ENCODE assay signal across 13 cellular contexts in the genomic region with DNA sequence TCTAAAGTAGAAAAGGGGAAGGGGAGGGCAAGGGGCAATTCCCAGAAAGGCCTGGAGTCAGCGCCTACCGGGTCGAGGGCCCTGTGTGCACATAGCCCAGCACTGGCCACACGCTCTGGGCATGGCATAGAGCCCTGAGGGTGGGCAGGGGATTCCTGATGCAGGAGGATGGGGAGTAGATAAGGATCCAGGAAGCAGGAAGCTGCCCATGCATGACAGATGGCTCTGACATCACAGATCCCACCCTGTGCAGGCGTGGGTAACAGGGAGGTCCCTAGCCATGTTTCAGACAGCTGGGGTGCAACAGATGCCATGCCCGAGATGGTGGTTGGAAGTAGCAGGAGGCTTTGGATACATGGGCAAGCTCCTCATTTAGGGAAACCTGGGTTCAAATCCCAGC.
"Had no signal": no experiment of that assay in that cellular context is flagged by ENCODE, and none has a peak within 500 bp of the region (broad histone marks: within the 10 kb centered on the region; RNA-seq: fewer than 3 reads in every experiment).

No MANE protein-coding gene starts in this region.

- DNase-seq: activated CD4-positive, alpha-beta T cell treated with anti-CD3 and anti-CD28 coated beads, Interleukin-2, amount 50 U/mL, for 1 hour; activated CD4-positive, CD25-positive, alpha-beta regulatory T cell; activated effector memory CD4-positive, alpha-beta T cell treated with Interleukin-2 at 50 U/mL for 16 hours; activated T-cell treated with anti-CD3 and anti-CD28 coated beads, Interleukin-2, amount 50 U/mL, for 24 hours; amniotic stem cell; brain microvascular endothelial cell; dermis blood vessel endothelial cell; left lung; mesenchymal stem cell; pancreas; retina; stimulated activated CD4-positive, alpha-beta T cell treated with anti-CD3 and anti-CD28 coated beads, Interleukin-4, amount 100 ng/mL, for 4 hours; stomach had no signal
